Comparison of ENCODE assay signal across 10 cellular contexts in genomic region chr3:136749106-136749505, GRCh38. TPM values are rescaled to one million over a fixed set of nuclear protein-coding genes. Genes with fewer than 3 reads are reported as not detected.
DNase-seq lines count a peak whose midpoint lies in the region; ATAC-seq and TF ChIP-seq lines count a peak whose summit lies in the region.
"Had no signal": no experiment of that assay in that cellular context is flagged by ENCODE, and none has a peak within 500 bp of the region (broad histone marks: within the 10 kb centered on the region; RNA-seq: fewer than 3 reads in every experiment).

No MANE protein-coding gene starts in this region.

- H3K9me3 ChIP-seq in Panc1 (ENCODE audit: control insufficient read depth, insufficient read depth, low read depth, low read length) (no peaks in the 10 kb centered on the region), hepatocyte (ENCODE audit: low read depth) (no peaks in the 10 kb centered on the region), thoracic aorta (no peaks in the 10 kb centered on the region)

- DNase-seq in activated naive CD4-positive, alpha-beta T cell treated with anti-CD3 and anti-CD28 coated beads, Interleukin-2, amount 10 ng/mL, durations not matched to agents 7 days and 5 days: no peak
- no peak for DNase-seq in activated naive CD4-positive, alpha-beta T cell treated with anti-CD3 and anti-CD28 coated beads, Interleukin-2, amount 50 U/mL, for 72 hours (ENCODE audit: low spot score in 2 of 2)
- DNase-seq in Panc1 (ENCODE audit: low read depth, low spot score) (no peak), hepatocyte (ENCODE audit: low spot score) (no peak), thoracic aorta (ENCODE audit: low spot score) (no peak), Kasumi-1 (lab: John Stamatoyannopoulos, UW) (no peak)
- no peak for DNase-seq in effector CD8-positive, alpha-beta T cell (lab: John Stamatoyannopoulos, UW)
- DNase-seq: activated gamma-delta T cell treated with Interleukin-2 at 50 U/mL for 16 hours, SHP77 treated with DMSO at 0.1 percent for 48 hours had no signal

- no peaks in the 10 kb centered on the region for H3K27me3 ChIP-seq in Panc1 (ENCODE audit: control insufficient read depth, insufficient read depth, low read length)
- no peaks in the 10 kb centered on the region for H3K27me3 ChIP-seq in hepatocyte
- no peaks in the 10 kb centered on the region for H3K27me3 ChIP-seq in thoracic aorta (replicated peaks; ENCODE audit: insufficient read depth)

- CTCF ChIA-PET in activated naive CD4-positive, alpha-beta T cell treated with anti-CD3 and anti-CD28 coated beads, Interleukin-2, amount 10 ng/mL, durations not matched to agents 7 days and 5 days (lab: Charles Lee): interaction anchor here (1.0 to 2.2 kb wide), 3 partner anchors 265 to 363 kb away, joined by 3 to 14 read pairs (median 11); no protein-coding TSS in a partner anchor
- CTCF ChIA-PET in Panc1 (lab: Charles Lee): interaction anchor here (0.5 kb wide), 2 partner anchors 12 to 138 kb away, joined by 3 to 6 read pairs; no protein-coding TSS in a partner anchor

- ATAC-seq in activated naive CD4-positive, alpha-beta T cell treated with anti-CD3 and anti-CD28 coated beads, Interleukin-2, amount 50 U/mL, for 72 hours: no peak
- ATAC-seq in Panc1 (no peak), thoracic aorta (ENCODE audit: insufficient number of reproducible peaks, low FRiP score, low read depth) (no peak), GM21825 (IDR thresholded peaks at IDR 0.05; ENCODE audit: unreplicated experiment) (no peak)

- H3K4me1 Mint-ChIP-seq in activated naive CD4-positive, alpha-beta T cell treated with anti-CD3 and anti-CD28 coated beads, Interleukin-2, amount 10 ng/mL, durations not matched to agents 7 days and 5 days: peaks cover 48% of the 10 kb centered on the region

- no peaks in the 10 kb centered on the region for H3K9me3 Mint-ChIP-seq in activated naive CD4-positive, alpha-beta T cell treated with anti-CD3 and anti-CD28 coated beads, Interleukin-2, amount 10 ng/mL, durations not matched to agents 7 days and 5 days
- no peaks in the 10 kb centered on the region for H3K9me3 Mint-ChIP-seq in activated naive CD4-positive, alpha-beta T cell treated with anti-CD3 and anti-CD28 coated beads, Interleukin-2, amount 50 U/mL, for 72 hours

- peaks cover 43% of the 10 kb centered on the region for H3K4me1 ChIP-seq in Panc1 (ENCODE audit: control insufficient read depth, insufficient read depth, low read length)
- H3K4me1 ChIP-seq in hepatocyte (ENCODE audit: insufficient read depth): peaks cover 28% of the 10 kb centered on the region
- peaks cover 30 to 63% of the 10 kb centered on the region in 2 donors for H3K4me1 ChIP-seq in thoracic aorta (ENCODE audit: control insufficient read depth in 1 of 2, low read depth in 2 of 2)

- 74% methylated on average over 4 of the region's 4 CpGs for WGBS in hepatocyte (ENCODE audit: low lambda C conversion rate, missing lambda C conversion rate)

- H3K36me3 Mint-ChIP-seq in activated naive CD4-positive, alpha-beta T cell treated with anti-CD3 and anti-CD28 coated beads, Interleukin-2, amount 10 ng/mL, durations not matched to agents 7 days and 5 days: peaks cover 13% of the 10 kb centered on the region
- peaks cover 15 to 23% of the 10 kb centered on the region in 2 donors for H3K36me3 Mint-ChIP-seq in activated naive CD4-positive, alpha-beta T cell treated with anti-CD3 and anti-CD28 coated beads, Interleukin-2, amount 50 U/mL, for 72 hours

- TF ChIP-seq CTCF in Panc1 (IDR thresholded peaks at IDR 0.05) (no peak), hepatocyte (IDR thresholded peaks at IDR 0.05; ENCODE audit: poor library complexity) (no peak), thoracic aorta (IDR thresholded peaks at IDR 0.05) (no peak)

- H3K27ac ChIP-seq in Panc1 (ENCODE audit: low read length) (peak overlapping the region; percentile 99), hepatocyte (peak overlapping the region; percentile 99), thoracic aorta (peak overlapping the region; percentile 94 to 96)

- peak overlapping the region; percentile 0 for H3K4me3 Mint-ChIP-seq in activated naive CD4-positive, alpha-beta T cell treated with anti-CD3 and anti-CD28 coated beads, Interleukin-2, amount 10 ng/mL, durations not matched to agents 7 days and 5 days

- BruUV-seq in Panc1 (replicated peaks; lab: Mats Ljungman, UMichigan): no TSS peak

- H3K27me3 Mint-ChIP-seq in activated naive CD4-positive, alpha-beta T cell treated with anti-CD3 and anti-CD28 coated beads, Interleukin-2, amount 10 ng/mL, durations not matched to agents 7 days and 5 days: peaks cover 4% of the 10 kb centered on the region

- peaks cover 19% of the 10 kb centered on the region for H4K20me1 ChIP-seq in hepatocyte (ENCODE audit: insufficient read depth, poor library complexity, severe bottlenecking)

- peaks cover 72% of the 10 kb centered on the region for H3K79me2 ChIP-seq in hepatocyte

- H3K27ac Mint-ChIP-seq in activated naive CD4-positive, alpha-beta T cell treated with anti-CD3 and anti-CD28 coated beads, Interleukin-2, amount 10 ng/mL, durations not matched to agents 7 days and 5 days: peak overlapping the region; percentile 30
- H3K27ac Mint-ChIP-seq in activated naive CD4-positive, alpha-beta T cell treated with anti-CD3 and anti-CD28 coated beads, Interleukin-2, amount 50 U/mL, for 72 hours: peak overlapping the region in 1 of 2 donors; percentile 26

- POLR2A ChIA-PET in Panc1 (lab: Charles Lee): no interaction called here

- H3K4me3 ChIP-seq in Panc1 (ENCODE audit: low read depth in 2 of 2, low read length in 2 of 2): no peak overlapping the region
- H3K4me3 ChIP-seq in hepatocyte: no peak overlapping the region
- H3K4me3 ChIP-seq in thoracic aorta: peak overlapping the region; percentile 4

- no peaks in the 10 kb centered on the region for H3K9me2 ChIP-seq in hepatocyte (replicated peaks; ENCODE audit: insufficient read depth)

- no peaks in the 10 kb centered on the region; the same call in 1 of the 2 replicates for H3K36me3 ChIP-seq in Panc1 (ENCODE audit: control insufficient read depth, insufficient read depth, low read length)
- H3K36me3 ChIP-seq in hepatocyte (replicated peaks; ENCODE audit: insufficient read depth, low read depth): no peaks in the 10 kb centered on the region
- H3K36me3 ChIP-seq in thoracic aorta: no peaks in the 10 kb centered on the region

- peak overlapping the region; percentile 82 for H3K4me2 ChIP-seq in hepatocyte

- in situ Hi-C loops in Panc1 (cut with HindIII; ENCODE audit: low pct_unique_long_range_greater_than_20kb, low sequenced_read_pairs): loop anchor here (10.0 kb wide), 1 partner anchor 564 kb away; no protein-coding TSS in a partner anchor

- intact Hi-C loops in Panc1 (cut with micrococcal nuclease; ENCODE audit: unreplicated experiment): loop anchor here (10.0 kb wide), 1 partner anchor 204 kb away; no protein-coding TSS in a partner anchor

- H2AFZ ChIP-seq in hepatocyte: no peak overlapping the region

RNA-seq across cellular contexts. Expression of gene STAG1, which starts 3.1 kb away (rescaled TPM):
- 10 to 100 TPM; 35.8 to 40.5 TPM for total RNA-seq in activated naive CD4-positive, alpha-beta T cell treated with anti-CD3 and anti-CD28 coated beads, Interleukin-2, amount 50 U/mL, for 72 hours
- total RNA-seq in Panc1 (2021; ENCODE audit: unreplicated experiment): 43.7 TPM
- 11.7 TPM for polyA plus RNA-seq in Panc1 (2012; ENCODE audit: insufficient read length)
- total RNA-seq in hepatocyte: 37.0 and 41.1 TPM in 2 replicates
- 12.4 and 16.6 TPM in 2 replicates for polyA plus RNA-seq in hepatocyte
- 10 to 100 TPM; 26.8 to 56.4 TPM for total RNA-seq in thoracic aorta
